ENCODE assay signal across 9 cellular contexts in genomic region chr10:97673736-97674525, GRCh38. TPM values are rescaled to one million over a fixed set of nuclear protein-coding genes. Genes with fewer than 3 reads are reported as not detected.
A peak's percentile ranks its signal among the peaks of the same experiment; 100 is the strongest.
DNase-seq lines count a peak whose midpoint lies in the region; ATAC-seq and TF ChIP-seq lines count a peak whose summit lies in the region.
"Had no signal": no experiment of that assay in that cellular context is flagged by ENCODE, and none has a peak within 500 bp of the region (broad histone marks: within the 10 kb centered on the region; RNA-seq: fewer than 3 reads in every experiment).

No MANE protein-coding gene starts in this region.

- TF ChIP-seq CTCF in endothelial cell (IDR thresholded peaks at IDR 0.05; ENCODE audit: unreplicated experiment): no peak

- DNase-seq in activated T-cell treated with anti-CD3 and anti-CD28 coated beads for 48 hours (ENCODE audit: low read depth): peak; percentile 13
- no peak for DNase-seq in activated T-cell treated with anti-CD3 and anti-CD28 coated beads, Interleukin-2, amount 50 U/mL, for 1 hour
- peak; percentile 57 for DNase-seq in OCI-M1 (lab: John Stamatoyannopoulos, UW)
- DNase-seq in endothelial cell (ENCODE audit: low spot score): no peak
- DNase-seq in stimulated activated effector memory CD8-positive, alpha-beta T cell treated with anti-CD3 and anti-CD28 coated beads, Interleukin-12 subunit alpha, Interleukin-12 subunit beta, amount 100 ng/mL, for 72 hours (ENCODE audit: low spot score in 2 of 2): no peak
- no peak for DNase-seq in natural killer cell treated with Interleukin-12 subunit alpha and Interleukin-12 subunit beta and Interleukin-15 and Interleukin-18, amount 100 ng/mL, for 72 hours (ENCODE audit: low spot score)
- no peak for DNase-seq in SK-N-DZ (ENCODE audit: low spot score)
- no peak for DNase-seq in NCI-H2171 treated with DMSO at 0.1 percent for 48 hours (lab: John Stamatoyannopoulos, UW)

- H3K4me1 Mint-ChIP-seq in endothelial cell (ENCODE audit: unreplicated experiment): peaks cover 3% of the 10 kb centered on the region
- no peaks in the 10 kb centered on the region for H3K4me1 Mint-ChIP-seq in stimulated activated effector memory CD8-positive, alpha-beta T cell treated with anti-CD3 and anti-CD28 coated beads, Interleukin-12 subunit alpha, Interleukin-12 subunit beta, amount 100 ng/mL, for 72 hours
- no peaks in the 10 kb centered on the region for H3K4me1 Mint-ChIP-seq in natural killer cell treated with Interleukin-12 subunit alpha and Interleukin-12 subunit beta and Interleukin-15 and Interleukin-18, amount 100 ng/mL, for 72 hours (ENCODE audit: low read depth in 2 of 2)
- H3K4me1 Mint-ChIP-seq: brain had no signal

- no peaks in the 10 kb centered on the region for H3K9me3 Mint-ChIP-seq in endothelial cell (ENCODE audit: unreplicated experiment)
- H3K9me3 Mint-ChIP-seq in stimulated activated effector memory CD8-positive, alpha-beta T cell treated with anti-CD3 and anti-CD28 coated beads, Interleukin-12 subunit alpha, Interleukin-12 subunit beta, amount 100 ng/mL, for 72 hours: no peaks in the 10 kb centered on the region
- H3K9me3 Mint-ChIP-seq in natural killer cell treated with Interleukin-12 subunit alpha and Interleukin-12 subunit beta and Interleukin-15 and Interleukin-18, amount 100 ng/mL, for 72 hours: no peaks in the 10 kb centered on the region
- H3K9me3 Mint-ChIP-seq: brain had no signal

- peak overlapping the region; percentile 6 for H3K27ac Mint-ChIP-seq in endothelial cell (ENCODE audit: unreplicated experiment)
- no peak overlapping the region for H3K27ac Mint-ChIP-seq in stimulated activated effector memory CD8-positive, alpha-beta T cell treated with anti-CD3 and anti-CD28 coated beads, Interleukin-12 subunit alpha, Interleukin-12 subunit beta, amount 100 ng/mL, for 72 hours
- H3K27ac Mint-ChIP-seq in natural killer cell treated with Interleukin-12 subunit alpha and Interleukin-12 subunit beta and Interleukin-15 and Interleukin-18, amount 100 ng/mL, for 72 hours: no peak overlapping the region

- no peak overlapping the region for H3K4me3 Mint-ChIP-seq in endothelial cell (ENCODE audit: unreplicated experiment)
- H3K4me3 Mint-ChIP-seq in stimulated activated effector memory CD8-positive, alpha-beta T cell treated with anti-CD3 and anti-CD28 coated beads, Interleukin-12 subunit alpha, Interleukin-12 subunit beta, amount 100 ng/mL, for 72 hours: no peak overlapping the region
- H3K4me3 Mint-ChIP-seq in natural killer cell treated with Interleukin-12 subunit alpha and Interleukin-12 subunit beta and Interleukin-15 and Interleukin-18, amount 100 ng/mL, for 72 hours: no peak overlapping the region
- H3K4me3 Mint-ChIP-seq: brain had no signal

- ATAC-seq in stimulated activated effector memory CD8-positive, alpha-beta T cell treated with anti-CD3 and anti-CD28 coated beads, Interleukin-12 subunit alpha, Interleukin-12 subunit beta, amount 100 ng/mL, for 72 hours: peak; percentile 50
- ATAC-seq in natural killer cell treated with Interleukin-12 subunit alpha and Interleukin-12 subunit beta and Interleukin-15 and Interleukin-18, amount 100 ng/mL, for 72 hours: no peak

- peaks cover 18% of the 10 kb centered on the region for H3K36me3 Mint-ChIP-seq in endothelial cell (ENCODE audit: low read depth, unreplicated experiment)
- peaks cover 65% of the 10 kb centered on the region for H3K36me3 Mint-ChIP-seq in stimulated activated effector memory CD8-positive, alpha-beta T cell treated with anti-CD3 and anti-CD28 coated beads, Interleukin-12 subunit alpha, Interleukin-12 subunit beta, amount 100 ng/mL, for 72 hours
- peaks cover 5% of the 10 kb centered on the region for H3K36me3 Mint-ChIP-seq in natural killer cell treated with Interleukin-12 subunit alpha and Interleukin-12 subunit beta and Interleukin-15 and Interleukin-18, amount 100 ng/mL, for 72 hours

- H3K27me3 Mint-ChIP-seq in endothelial cell (ENCODE audit: unreplicated experiment): peaks cover 6% of the 10 kb centered on the region
- H3K27me3 Mint-ChIP-seq in natural killer cell treated with Interleukin-12 subunit alpha and Interleukin-12 subunit beta and Interleukin-15 and Interleukin-18, amount 100 ng/mL, for 72 hours: no peaks in the 10 kb centered on the region
- H3K27me3 Mint-ChIP-seq: brain had no signal

RNA-seq across cellular contexts. Expression of gene AVPI1, which starts 13.1 kb away (rescaled TPM):
- total RNA-seq in endothelial cell (ENCODE audit: unreplicated experiment): 0.67 TPM
- under 1 TPM; 0.45 to 0.89 TPM for total RNA-seq in natural killer cell treated with Interleukin-12 subunit alpha and Interleukin-12 subunit beta and Interleukin-15 and Interleukin-18, amount 100 ng/mL, for 72 hours
- 8.0 and 9.5 TPM in 2 replicates for polyA plus RNA-seq in SK-N-DZ (2014; cell fraction: cytosol; rRNA removed)
- 6.8 and 8.0 TPM in 2 replicates for polyA plus RNA-seq in SK-N-DZ (2014; cell fraction: nucleus; rRNA removed)

RNA-seq across cellular contexts. Expression of gene PI4K2A, which starts 33.5 kb away (rescaled TPM):
- 35.4 TPM for total RNA-seq in endothelial cell (ENCODE audit: unreplicated experiment)
- 10 to 100 TPM; 16.2 to 22.8 TPM for total RNA-seq in natural killer cell treated with Interleukin-12 subunit alpha and Interleukin-12 subunit beta and Interleukin-15 and Interleukin-18, amount 100 ng/mL, for 72 hours
- polyA plus RNA-seq in SK-N-DZ (2014; cell fraction: cytosol; rRNA removed): 26.0 and 31.6 TPM in 2 replicates
- polyA plus RNA-seq in SK-N-DZ (2014; cell fraction: nucleus; rRNA removed): 15.4 and 15.8 TPM in 2 replicates

RNA-seq across cellular contexts. Expression of gene MARVELD1, which starts 39.6 kb away (rescaled TPM):
- total RNA-seq in endothelial cell (ENCODE audit: unreplicated experiment): 21.0 TPM
- under 1 TPM in 1 of 2 donors, not detected in 1; 0.75 TPM for total RNA-seq in natural killer cell treated with Interleukin-12 subunit alpha and Interleukin-12 subunit beta and Interleukin-15 and Interleukin-18, amount 100 ng/mL, for 72 hours
- 55.7 and 55.8 TPM in 2 replicates for polyA plus RNA-seq in SK-N-DZ (2014; cell fraction: cytosol; rRNA removed)
- 24.1 and 40.1 TPM in 2 replicates for polyA plus RNA-seq in SK-N-DZ (2014; cell fraction: nucleus; rRNA removed)

RNA-seq across cellular contexts. Expression of gene MORN4, which starts 40.6 kb away (rescaled TPM):
- 10.9 TPM for total RNA-seq in endothelial cell (ENCODE audit: unreplicated experiment)
- 1 to 10 TPM; 1.6 to 2.7 TPM for total RNA-seq in natural killer cell treated with Interleukin-12 subunit alpha and Interleukin-12 subunit beta and Interleukin-15 and Interleukin-18, amount 100 ng/mL, for 72 hours
- polyA plus RNA-seq in SK-N-DZ (2014; cell fraction: cytosol; rRNA removed): 21.4 and 25.2 TPM in 2 replicates
- 7.0 and 20.4 TPM in 2 replicates for polyA plus RNA-seq in SK-N-DZ (2014; cell fraction: nucleus; rRNA removed)

Comparison
In these comparisons a context has a peak if more than half of its experiments do, and no peak if none do; other contexts are left out.
1. DNase-seq: peak in activated T-cell treated with anti-CD3 and anti-CD28 coated beads for 48 hours (single experiment) and OCI-M1 (single experiment); none in activated T-cell treated with anti-CD3 and anti-CD28 coated beads, Interleukin-2, amount 50 U/mL, for 1 hour (single experiment), endothelial cell (single experiment), stimulated activated effector memory CD8-positive, alpha-beta T cell treated with anti-CD3 and anti-CD28 coated beads, Interleukin-12 subunit alpha, Interleukin-12 subunit beta, amount 100 ng/mL, for 72 hours (0 of 2), natural killer cell treated with Interleukin-12 subunit alpha and Interleukin-12 subunit beta and Interleukin-15 and Interleukin-18, amount 100 ng/mL, for 72 hours (single experiment), SK-N-DZ (single experiment) and NCI-H2171 treated with DMSO at 0.1 percent for 48 hours (single experiment).
2. RNA of gene MARVELD1, which starts 39.6 kb away (total RNA-seq): 21.0 TPM in endothelial cell (single experiment); 0.75 TPM in natural killer cell treated with Interleukin-12 subunit alpha and Interleukin-12 subunit beta and Interleukin-15 and Interleukin-18, amount 100 ng/mL, for 72 hours; every median in the first group is over 10 times any median in the second.